ENCODE assay signal across 10 cellular contexts in genomic region chr5:136802382-136802781, GRCh38.
DNase-seq lines count a peak whose midpoint lies in the region; ATAC-seq and TF ChIP-seq lines count a peak whose summit lies in the region.
"Had no signal": no experiment of that assay in that cellular context is flagged by ENCODE, and none has a peak within 500 bp of the region (broad histone marks: within the 10 kb centered on the region; RNA-seq: fewer than 3 reads in every experiment).

No MANE protein-coding gene starts in this region.

- H3K36me3 Mint-ChIP-seq in WTC11, result no peaks in the 10 kb centered on the region
- H3K36me3 Mint-ChIP-seq: activated naive CD4-positive, alpha-beta T cell treated with anti-CD3 and anti-CD28 coated beads, Interleukin-2, amount 10 ng/mL, durations not matched to agents 7 days and 5 days had no signal

- no peaks in the 10 kb centered on the region for H3K4me1 ChIP-seq in Loucy (ENCODE audit: insufficient read depth, low read length, poor library complexity, severe bottlenecking)
- H3K4me1 ChIP-seq in colonic mucosa, result no peaks in the 10 kb centered on the region

- no peak overlapping the region for H2AFZ ChIP-seq in Loucy (ENCODE audit: low read length)

- H3K9me2 ChIP-seq in Loucy (replicated peaks; ENCODE audit: low read depth, low read length), result no peaks in the 10 kb centered on the region

- POLR2A ChIA-PET in BJ (lab: Charles Lee) (no interaction called here), WTC11 (lab: Charles Lee) (interaction anchor here (0.6 kb wide), 1 partner anchor 519 kb away, joined by 4 read pairs; no protein-coding TSS in a partner anchor)

- no peak overlapping the region for H3K4me2 ChIP-seq in Loucy (ENCODE audit: low read depth, low read length, poor library complexity, severe bottlenecking)

- H3K27ac Mint-ChIP-seq in WTC11, result no peak overlapping the region
- H3K27ac Mint-ChIP-seq: activated naive CD4-positive, alpha-beta T cell treated with anti-CD3 and anti-CD28 coated beads, Interleukin-2, amount 10 ng/mL, durations not matched to agents 7 days and 5 days had no signal

- H3K9ac ChIP-seq in Loucy (ENCODE audit: low read depth, low read length, poor library complexity, severe bottlenecking) (no peak overlapping the region), colonic mucosa (ENCODE audit: low read depth in 2 of 2, low read length in 2 of 2) (no peak overlapping the region)

- no peaks in the 10 kb centered on the region; the same call in 1 of the 2 replicates for H3K27me3 ChIP-seq in BJ (ENCODE audit: control insufficient read depth, insufficient read depth, low read length)
- peaks cover 8% of the 10 kb centered on the region for H3K27me3 ChIP-seq in Loucy (ENCODE audit: insufficient read depth, low read length, poor library complexity, severe bottlenecking)
- H3K27me3 ChIP-seq in colonic mucosa, result no peaks in the 10 kb centered on the region

- peaks cover 9% of the 10 kb centered on the region for H3K9me3 Mint-ChIP-seq in WTC11

- no peaks in the 10 kb centered on the region for H3F3A ChIP-seq in Loucy (ENCODE audit: low read depth)

- H3K79me2 ChIP-seq in Loucy (ENCODE audit: insufficient read depth, low read length), result no peaks in the 10 kb centered on the region

- in situ Hi-C loops in astrocyte of the cerebellum (cut with HindIII; ENCODE audit: low sequenced_read_pairs), result loop anchor here (25.0 kb wide), 1 partner anchor 710 kb away; no protein-coding TSS in a partner anchor

- H3K36me3 ChIP-seq in BJ (ENCODE audit: control insufficient read depth, insufficient read depth, low read length) (no peaks in the 10 kb centered on the region), Loucy (ENCODE audit: insufficient read depth, low read length) (no peaks in the 10 kb centered on the region), colonic mucosa (no peaks in the 10 kb centered on the region)

- TF ChIP-seq CTCF in BJ (IDR thresholded peaks at IDR 0.05; ENCODE audit: insufficient read depth, low read depth, low read length) (peak; percentile 34), Loucy (conservative IDR thresholded peaks at IDR 0.05; ENCODE audit: low read length) (peak; percentile 59), astrocyte of the cerebellum (IDR thresholded peaks at IDR 0.05; ENCODE audit: low read depth, low read length, missing control alignments) (peak; percentile 46), colonic mucosa (IDR thresholded peaks at IDR 0.05) (no peak), WTC11 (IDR thresholded peaks at IDR 0.05) (no peak)

- H3K4me3 Mint-ChIP-seq in WTC11, result no peak overlapping the region
- H3K4me3 Mint-ChIP-seq: activated naive CD4-positive, alpha-beta T cell treated with anti-CD3 and anti-CD28 coated beads, Interleukin-2, amount 10 ng/mL, durations not matched to agents 7 days and 5 days had no signal

- no peaks in the 10 kb centered on the region for H4K20me1 ChIP-seq in Loucy (ENCODE audit: insufficient read depth, low read length, poor library complexity, severe bottlenecking)

- no peak for ATAC-seq in WTC11

- no peak overlapping the region for H3K4me3 ChIP-seq in BJ (ENCODE audit: low read depth, low read length)
- H3K4me3 ChIP-seq in Loucy (ENCODE audit: low read length, poor library complexity, severe bottlenecking), result no peak overlapping the region
- no peak overlapping the region for H3K4me3 ChIP-seq in astrocyte of the cerebellum (ENCODE audit: low read depth, low read length)
- H3K4me3 ChIP-seq in colonic mucosa, result no peak overlapping the region
- H3K4me3 ChIP-seq: lung had no signal

- H3K27ac ChIP-seq in colonic mucosa, result no peak overlapping the region

- H3K27me3 Mint-ChIP-seq in WTC11 (ENCODE audit: low read depth), result no peaks in the 10 kb centered on the region
- H3K27me3 Mint-ChIP-seq: activated naive CD4-positive, alpha-beta T cell treated with anti-CD3 and anti-CD28 coated beads, Interleukin-2, amount 10 ng/mL, durations not matched to agents 7 days and 5 days had no signal

- CTCF ChIA-PET in BJ (lab: Yijun Ruan, JAX), result interaction anchor here (0.6 to 3.3 kb wide), 13 partner anchors 9 to 940 kb away, joined by 3 to 12 read pairs (median 5); partner anchors contain the start of gene SPOCK1
- CTCF ChIA-PET in WTC11 (lab: Charles Lee), result interaction anchor here (0.8 to 1.5 kb wide), 4 partner anchors 273 to 553 kb away, joined by 3 to 9 read pairs (median 4); no protein-coding TSS in a partner anchor

- no peaks in the 10 kb centered on the region for H3K4me1 Mint-ChIP-seq in WTC11
- H3K4me1 Mint-ChIP-seq: activated naive CD4-positive, alpha-beta T cell treated with anti-CD3 and anti-CD28 coated beads, Interleukin-2, amount 10 ng/mL, durations not matched to agents 7 days and 5 days had no signal

- no peaks in the 10 kb centered on the region for H3K9me3 ChIP-seq in Loucy (ENCODE audit: insufficient read depth, low read depth, low read length)
- no peaks in the 10 kb centered on the region for H3K9me3 ChIP-seq in colonic mucosa

- DNase-seq in BJ (ENCODE audit: low read depth) (no peak), astrocyte of the cerebellum (ENCODE audit: low read depth) (peak; percentile 20), medulla oblongata (ENCODE audit: extremely low spot score) (peak; percentile 29), colonic mucosa (no peak), NCI-H510A treated with DMSO at 0.1 percent for 48 hours (lab: John Stamatoyannopoulos, UW) (no peak), HPDE6-E6E7 (ENCODE audit: extremely low spot score) (no peak), WTC11 (ENCODE audit: low spot score) (no peak)
- DNase-seq: activated naive CD4-positive, alpha-beta T cell treated with anti-CD3 and anti-CD28 coated beads, Interleukin-2, amount 10 ng/mL, durations not matched to agents 7 days and 5 days had no signal

- intact Hi-C loops in colonic mucosa (cut with DNase I), result no loop called here

TF ChIP-seq in WTC11, 78 proteins besides CTCF, POLR2A, EP300 and RAD21:
- TF ChIP-seq FOXJ3 (CRISPR knock-in tag; IDR thresholded peaks at IDR 0.05; ENCODE audit: borderline replicate concordance), result no peak
- TF ChIP-seq IRF1 (CRISPR knock-in tag; IDR thresholded peaks at IDR 0.05), result no peak
- TF ChIP-seq ZNF317 (CRISPR knock-in tag; IDR thresholded peaks at IDR 0.05; ENCODE audit: borderline replicate concordance, low read depth), result no peak
TF ChIP-seq in WTC11: peak in this region for 0.

Comparison
In these comparisons a context has a peak if more than half of its experiments do, and no peak if none do; other contexts are left out.
1. DNase-seq: peak in astrocyte of the cerebellum (single experiment) and medulla oblongata (single experiment); none in BJ (single experiment), colonic mucosa (single experiment), NCI-H510A treated with DMSO at 0.1 percent for 48 hours (single experiment), HPDE6-E6E7 (single experiment) and WTC11 (single experiment).
2. CTCF ChIP-seq: peak in BJ (single experiment), Loucy (single experiment) and astrocyte of the cerebellum (single experiment); none in colonic mucosa (single experiment) and WTC11 (single experiment).